Comparison of ENCODE assay signal across 14 cellular contexts in the genomic region with DNA sequence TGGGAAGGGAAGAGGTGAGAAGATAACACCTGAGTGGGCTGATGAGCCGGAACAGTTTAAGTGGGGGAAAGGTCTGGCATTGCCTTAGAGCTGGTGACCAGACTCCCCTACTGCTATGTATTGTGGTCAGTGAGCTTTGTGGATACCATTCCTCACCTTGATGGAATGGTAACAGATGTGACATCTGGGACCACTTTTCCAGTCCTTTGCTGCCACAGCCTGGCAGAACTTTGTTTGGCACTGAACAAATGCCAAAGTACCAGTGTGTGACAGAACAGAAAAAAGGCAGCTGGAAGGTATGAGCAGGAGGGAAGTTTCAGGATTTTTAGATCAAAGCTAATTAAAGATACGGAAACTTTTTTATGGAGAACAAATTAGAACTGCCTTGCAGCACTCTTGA. TPM values are rescaled to one million over a fixed set of nuclear protein-coding genes. Genes with fewer than 3 reads are reported as not detected.
DNase-seq lines count a peak whose midpoint lies in the region; ATAC-seq and TF ChIP-seq lines count a peak whose summit lies in the region.
"Had no signal": no experiment of that assay in that cellular context is flagged by ENCODE, and none has a peak within 500 bp of the region (broad histone marks: within the 10 kb centered on the region; RNA-seq: fewer than 3 reads in every experiment).

No MANE protein-coding gene starts in this region.

- POLR2A ChIA-PET in GM10248 (lab: Yijun Ruan, JAX) (no interaction called here), SK-N-SH (lab: Yijun Ruan, JAX) (interaction anchor here (1.4 kb wide), 1 partner anchor 25 kb away, joined by 4 read pairs; a partner anchor contains a TSS)

- H3K9me3 ChIP-seq in SK-N-SH, result no peaks in the 10 kb centered on the region
- no peaks in the 10 kb centered on the region for H3K9me3 ChIP-seq in heart left ventricle
- H3K9me3 ChIP-seq in suprapubic skin, result no peaks in the 10 kb centered on the region
- H3K9me3 ChIP-seq: adrenal gland had no signal

- peak in 3 of 4 donors; percentile 30 to 70 (median 53) for ATAC-seq in heart left ventricle
- no peak for ATAC-seq in GM21390 (IDR thresholded peaks at IDR 0.05; ENCODE audit: unreplicated experiment)
- ATAC-seq in HG03520 (IDR thresholded peaks at IDR 0.05; ENCODE audit: unreplicated experiment), result no peak
- ATAC-seq in HG02981 (IDR thresholded peaks at IDR 0.05; ENCODE audit: unreplicated experiment), result no peak
- ATAC-seq: activated CD8-positive, alpha-beta memory T cell treated with anti-CD3 and anti-CD28 coated beads, Interleukin-2, amount 10 ng/mL, durations not matched to agents 7 days and 5 days; esophagus mucosa had no signal

- H3K4me3 ChIP-seq in SK-N-SH (ENCODE audit: low read depth in 2 of 2, low read length in 1 of 2) (no peak overlapping the region), heart left ventricle (no peak overlapping the region), suprapubic skin (no peak overlapping the region)
- H3K4me3 ChIP-seq: adrenal gland had no signal

- H3K9me2 ChIP-seq in SK-N-SH, result no peaks in the 10 kb centered on the region

- no peaks in the 10 kb centered on the region for H3F3A ChIP-seq in SK-N-SH (replicated peaks; ENCODE audit: insufficient read depth)

- TF ChIP-seq POLR2A in heart left ventricle (IDR thresholded peaks at IDR 0.05), result no peak
- no peak for TF ChIP-seq POLR2A in suprapubic skin (IDR thresholded peaks at IDR 0.05)

- no peak for TF ChIP-seq EP300 in SK-N-SH (IDR thresholded peaks at IDR 0.05; ENCODE audit: borderline replicate concordance in 1 of 2, low read depth in 1 of 2, low read length in 1 of 2)
- no peak for TF ChIP-seq EP300 in suprapubic skin (IDR thresholded peaks at IDR 0.05)

- H4K20me1 ChIP-seq in SK-N-SH (ENCODE audit: insufficient read depth), result no peaks in the 10 kb centered on the region

- peaks cover 22% of the 10 kb centered on the region for H3K79me2 ChIP-seq in SK-N-SH (ENCODE audit: insufficient read depth)
- H3K79me2 ChIP-seq: parathyroid adenoma had no signal

- TF ChIP-seq RAD21 in SK-N-SH (IDR thresholded peaks at IDR 0.05; ENCODE audit: low read length), result peak; percentile 65

- no peak overlapping the region for H3K4me2 ChIP-seq in SK-N-SH

- H3K27me3 ChIP-seq in SK-N-SH (ENCODE audit: insufficient read depth), result no peaks in the 10 kb centered on the region
- H3K27me3 ChIP-seq in heart left ventricle, result no peaks in the 10 kb centered on the region
- H3K27me3 ChIP-seq in suprapubic skin, result no peaks in the 10 kb centered on the region
- H3K27me3 ChIP-seq: adrenal gland had no signal

- H2AFZ ChIP-seq in SK-N-SH (ENCODE audit: low read depth), result no peak overlapping the region
- H2AFZ ChIP-seq: parathyroid adenoma had no signal

- no peak for DNase-seq in GM10248 (ENCODE audit: extremely low spot score)
- no peak for DNase-seq in SK-N-SH
- no peak for DNase-seq in heart left ventricle
- DNase-seq in pons (ENCODE audit: low spot score), result peak; percentile 90
- DNase-seq in suprapubic skin (ENCODE audit: low spot score in 2 of 2), result no peak
- DNase-seq: activated CD8-positive, alpha-beta memory T cell treated with anti-CD3 and anti-CD28 coated beads, Interleukin-2, amount 10 ng/mL, durations not matched to agents 7 days and 5 days; adrenal gland; EL; NCI-H82 had no signal

- H3K4me1 ChIP-seq in SK-N-SH (ENCODE audit: control insufficient read depth in 1 of 2, insufficient read depth in 2 of 2, low read depth in 1 of 2, low read length in 1 of 2) (peaks cover 5 to 7% of the 10 kb centered on the region in 2 experiments; a peak in 2 of 4 replicates), heart left ventricle (peaks cover 2 to 36% (median 25%) of the 10 kb centered on the region in 12 donors), suprapubic skin (peaks cover 14% of the 10 kb centered on the region)
- H3K4me1 ChIP-seq: parathyroid adenoma had no signal

- H3K27ac ChIP-seq in SK-N-SH (ENCODE audit: low read depth in 2 of 2, low read length in 1 of 2) (no peak overlapping the region), heart left ventricle (peak overlapping the region in 2 of 12 donors; percentile 18 to 44), suprapubic skin (no peak overlapping the region)
- H3K27ac ChIP-seq: parathyroid adenoma had no signal

- intact Hi-C loops in heart left ventricle (cut with DNase I), result loop anchor here in 6 of 10 donors (2.0 to 10.0 kb wide), 5 partner anchors 145 to 459 kb away; no protein-coding TSS in a partner anchor

- CTCF ChIA-PET in GM10248 (lab: Yijun Ruan, JAX), result interaction anchor here (0.7 to 2.1 kb wide), 4 partner anchors 15 to 156 kb away, joined by 3 to 10 read pairs (median 4); a partner anchor contains a TSS
- CTCF ChIA-PET in SK-N-SH (lab: Yijun Ruan, JAX), result interaction anchor here (0.6 to 2.7 kb wide), 8 partner anchors 14 to 169 kb away, joined by 3 to 17 read pairs (median 3); no protein-coding TSS in a partner anchor

- TF ChIP-seq CTCF in GM10248 (IDR thresholded peaks at IDR 0.05; ENCODE audit: control extremely low read depth, extremely low read depth, low read depth, missing control alignments) (peak; percentile 16), SK-N-SH (IDR thresholded peaks at IDR 0.05) (peak; percentile 34), heart left ventricle (IDR thresholded peaks at IDR 0.05) (peak in 8 of 12 donors; percentile 24 to 50 (median 38)), suprapubic skin (IDR thresholded peaks at IDR 0.05) (no peak)

- no peak overlapping the region for H3K9ac ChIP-seq in SK-N-SH
- H3K9ac ChIP-seq: parathyroid adenoma had no signal

- peaks cover 55 to 60% of the 10 kb centered on the region in 2 experiments for H3K36me3 ChIP-seq in SK-N-SH (replicated peaks in 1 of 2; ENCODE audit: control insufficient read depth in 1 of 2, insufficient read depth in 2 of 2, low read length in 1 of 2)
- H3K36me3 ChIP-seq in heart left ventricle, result peaks cover 0 to 90% (median 72%) of the 10 kb centered on the region in 9 donors
- H3K36me3 ChIP-seq in suprapubic skin, result peaks cover 50% of the 10 kb centered on the region

- WGBS in SK-N-SH (ENCODE audit: low lambda C conversion rate), result 93% methylated on average over 2 of the region's 2 CpGs
- 65 to 80% (median 76%) methylated on average over 2 of the region's 2 CpGs for WGBS in heart left ventricle, 4 donors
- WGBS in suprapubic skin, result 93% methylated on average over 2 of the region's 2 CpGs

TF ChIP-seq in SK-N-SH, 30 proteins besides CTCF, POLR2A, EP300 and RAD21 (continues in another document):
- TF ChIP-seq, protein P1, sequence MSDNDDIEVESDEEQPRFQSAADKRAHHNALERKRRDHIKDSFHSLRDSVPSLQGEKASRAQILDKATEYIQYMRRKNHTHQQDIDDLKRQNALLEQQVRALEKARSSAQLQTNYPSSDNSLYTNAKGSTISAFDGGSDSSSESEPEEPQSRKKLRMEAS (IDR thresholded peaks at IDR 0.05; ENCODE audit: low read depth), result no peak
- TF ChIP-seq RCOR1 (IDR thresholded peaks at IDR 0.05; ENCODE audit: low read length) (no peak), NRF1 (IDR thresholded peaks at IDR 0.05; ENCODE audit: low read depth, low read length) (no peak), NFIC (IDR thresholded peaks at IDR 0.05; ENCODE audit: borderline replicate concordance) (no peak), SMC3 (IDR thresholded peaks at IDR 0.05; ENCODE audit: low read depth, low read length) (peak; percentile 43; the same call in 1 of the 2 replicates)
- TF ChIP-seq, protein P2, sequence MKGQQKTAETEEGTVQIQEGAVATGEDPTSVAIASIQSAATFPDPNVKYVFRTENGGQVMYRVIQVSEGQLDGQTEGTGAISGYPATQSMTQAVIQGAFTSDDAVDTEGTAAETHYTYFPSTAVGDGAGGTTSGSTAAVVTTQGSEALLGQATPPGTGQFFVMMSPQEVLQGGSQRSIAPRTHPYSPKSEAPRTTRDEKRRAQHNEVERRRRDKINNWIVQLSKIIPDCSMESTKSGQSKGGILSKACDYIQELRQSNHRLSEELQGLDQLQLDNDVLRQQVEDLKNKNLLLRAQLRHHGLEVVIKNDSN (IDR thresholded peaks at IDR 0.05; ENCODE audit: borderline replicate concordance, low read depth), result no peak

RNA-seq across cellular contexts. Expression of a gene that starts 6.2 kb away (rescaled TPM):
- polyA plus RNA-seq in SK-N-SH (2012; rRNA removed), result 33.7 and 42.9 TPM in 2 replicates
- 36.8 and 38.5 TPM in 2 replicates for polyA plus RNA-seq in SK-N-SH (2012; cell fraction: cytosol; rRNA removed)
- 38.9 and 52.9 TPM in 2 replicates for polyA plus RNA-seq in SK-N-SH (2012; cell fraction: nucleus; rRNA removed)
- total RNA-seq in heart left ventricle, result 10 to 100 TPM; 13.7 to 25.4 (median 16.9) TPM
- 10 to 100 TPM; 11.7 to 31.4 TPM for polyA plus RNA-seq in heart left ventricle
- total RNA-seq in suprapubic skin, result 10 to 100 TPM; 26.8 to 43.2 (median 40.3) TPM

RNA-seq across cellular contexts. Expression of a gene that starts 6.2 kb away (rescaled TPM):
- polyA plus RNA-seq in SK-N-SH (2012; rRNA removed), result 11.1 and 12.9 TPM in 2 replicates
- 2.8 and 4.0 TPM in 2 replicates for polyA plus RNA-seq in SK-N-SH (2012; cell fraction: cytosol; rRNA removed)
- polyA plus RNA-seq in SK-N-SH (2012; cell fraction: nucleus; rRNA removed), result 52.0 and 57.1 TPM in 2 replicates
- 10 to 100 TPM; 19.0 to 39.7 (median 24.4) TPM for total RNA-seq in heart left ventricle
- 10 to 100 TPM; 13.1 to 29.1 TPM for polyA plus RNA-seq in heart left ventricle
- 100 to 1,000 TPM in 1 of 4 donors, 10 to 100 TPM in 3; 44.2 to 132 (median 65.5) TPM for total RNA-seq in suprapubic skin

RNA-seq across cellular contexts. Expression of a gene that starts 15.6 kb away (rescaled TPM):
- polyA plus RNA-seq in SK-N-SH (2012; rRNA removed) (127 and 182 TPM in 2 replicates), heart left ventricle (10 to 100 TPM; 25.7 to 93.4 TPM)
- polyA plus RNA-seq in SK-N-SH (2012; cell fraction: cytosol; rRNA removed), result 90.5 and 113 TPM in 2 replicates
- polyA plus RNA-seq in SK-N-SH (2012; cell fraction: nucleus; rRNA removed), result 75.9 and 117 TPM in 2 replicates
- total RNA-seq in heart left ventricle (10 to 100 TPM; 22.1 to 63.5 (median 33.6) TPM), suprapubic skin (100 to 1,000 TPM; 149 to 434 (median 349) TPM)

RNA-seq across cellular contexts. Expression of a gene that starts 24.7 kb away (rescaled TPM):
- polyA plus RNA-seq in SK-N-SH (2012; rRNA removed), result 56.1 and 82.7 TPM in 2 replicates
- 36.0 and 52.4 TPM in 2 replicates for polyA plus RNA-seq in SK-N-SH (2012; cell fraction: cytosol; rRNA removed)
- polyA plus RNA-seq in SK-N-SH (2012; cell fraction: nucleus; rRNA removed), result 56.6 and 58.4 TPM in 2 replicates
- 10 to 100 TPM in 1 of 9 donors, 1 to 10 TPM in 5, under 1 TPM in 3; 0.45 to 16.9 (median 1.5) TPM for total RNA-seq in heart left ventricle
- polyA plus RNA-seq in heart left ventricle, result under 1 TPM; 0.38 to 0.49 TPM
- total RNA-seq in suprapubic skin, result 10 to 100 TPM in 1 of 4 donors, 1 to 10 TPM in 3; 5.8 to 11.6 (median 7.8) TPM

RNA-seq across cellular contexts. Expression of a gene that starts 45.8 kb away (rescaled TPM):
- polyA plus RNA-seq in SK-N-SH (2012; rRNA removed), result not detected in 2 replicates
- polyA plus RNA-seq in SK-N-SH (2012; cell fraction: cytosol; rRNA removed), result not detected in 2 replicates
- polyA plus RNA-seq in SK-N-SH (2012; cell fraction: nucleus; rRNA removed), result not detected in 2 replicates
- total RNA-seq in heart left ventricle, result under 1 TPM; 0.25 to 0.98 (median 0.59) TPM
- under 1 TPM in 1 of 2 donors, not detected in 1; 0.11 TPM for polyA plus RNA-seq in heart left ventricle
- not detected for total RNA-seq in suprapubic skin
- total RNA-seq: activated CD8-positive, alpha-beta memory T cell treated with anti-CD3 and anti-CD28 coated beads, Interleukin-2, amount 10 ng/mL, durations not matched to agents 7 days and 5 days had no signal

Comparison
In these comparisons a context has a peak if more than half of its experiments do, and no peak if none do; other contexts are left out.
1. CTCF ChIP-seq: peak in GM10248 (single experiment), SK-N-SH (single experiment) and heart left ventricle (8 of 12); none in suprapubic skin (0 of 2).
2. ATAC-seq: peak in heart left ventricle (3 of 4); none in GM21390 (single experiment), HG03520 (single experiment) and HG02981 (single experiment).